ENCODE assay signal across 1 cellular context in genomic region chr19:21141006-21141405, GRCh38.
TF ChIP-seq lines count a peak whose summit lies in the region.
"Not testable (repeated sequence)": the region's sequence is repeated elsewhere in the genome, so short reads cannot be mapped to it uniquely, and the experiment has no call there.

No MANE protein-coding gene starts in this region.

TF ChIP-seq in K562, 482 proteins besides CTCF, POLR2A, EP300 and RAD21:
- TF ChIP-seq POLR2AphosphoS5 (IDR thresholded peaks at IDR 0.05; ENCODE audit: control insufficient read depth, insufficient read depth, low read depth, low read length) (peak; percentile 30; the same call in 1 of the 2 replicates), TRIM24 (IDR thresholded peaks at IDR 0.05) (0 out of 4 replicates have a peak, but pooled peaks of 1 of the 2 experiments have one; percentile 15), TAL1 (IDR thresholded peaks at IDR 0.05) (peak; percentile 62), NFIC (IDR thresholded peaks at IDR 0.05) (0 out of 2 replicates have a peak, but pooled peaks have one; percentile 10), TEAD4 (IDR thresholded peaks at IDR 0.05; ENCODE audit: low read length) (peak; percentile 69), MTA2 (IDR thresholded peaks at IDR 0.05; ENCODE audit: low read depth) (peak; percentile 35; the same call in 1 of the 2 replicates), KDM1A (IDR thresholded peaks at IDR 0.05) (peak in 1 of 2 experiments; percentile 20; a peak in 1 of 4 replicates), ARID1B (IDR thresholded peaks at IDR 0.05) (peak; percentile 71), SOX6 (IDR thresholded peaks at IDR 0.05) (peak; percentile 55; the same call in 1 of the 2 replicates), CBFA2T2 (conservative IDR thresholded peaks at IDR 0.05) (peak; percentile 70), DPF2 (IDR thresholded peaks at IDR 0.05) (0 out of 2 replicates have a peak, but pooled peaks have one; percentile 10), CBFA2T3 (IDR thresholded peaks at IDR 0.05) (peak; percentile 83), TCF3 (CRISPR knock-in tag; IDR thresholded peaks at IDR 0.05) (peak; percentile 78), NCOR1 (IDR thresholded peaks at IDR 0.05) (peak; percentile 57)
- TF ChIP-seq TEAD4 (CRISPR knock-in tag; IDR thresholded peaks at IDR 0.05; ENCODE audit: borderline replicate concordance): not testable (repeated sequence)
- TF ChIP-seq, protein P1, sequence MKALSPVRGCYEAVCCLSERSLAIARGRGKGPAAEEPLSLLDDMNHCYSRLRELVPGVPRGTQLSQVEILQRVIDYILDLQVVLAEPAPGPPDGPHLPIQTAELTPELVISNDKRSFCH (CRISPR knock-in tag; IDR thresholded peaks at IDR 0.05): not testable (repeated sequence)
- TF ChIP-seq, protein P1 (tag; IDR thresholded peaks at IDR 0.05): peak; percentile 12; the same call in 1 of the 2 replicates
